Comparison of ENCODE assay signal across 13 cellular contexts in genomic region chr17:68463211-68463990, GRCh38. TPM values are rescaled to one million over a fixed set of nuclear protein-coding genes. Genes with fewer than 3 reads are reported as not detected.
DNase-seq lines count a peak whose midpoint lies in the region; ATAC-seq and TF ChIP-seq lines count a peak whose summit lies in the region.
"Had no signal": no experiment of that assay in that cellular context is flagged by ENCODE, and none has a peak within 500 bp of the region (broad histone marks: within the 10 kb centered on the region; RNA-seq: fewer than 3 reads in every experiment).

No MANE protein-coding gene starts in this region.

- no peak for TF ChIP-seq EP300 in neural cell (conservative IDR thresholded peaks at IDR 0.05; ENCODE audit: poor library complexity, severe bottlenecking)

- H2AFZ ChIP-seq in H9 (ENCODE audit: low read length) (no peak overlapping the region), neural cell (ENCODE audit: low read depth, low read length) (no peak overlapping the region)

- no peaks in the 10 kb centered on the region for H3F3A ChIP-seq in neural cell (ENCODE audit: insufficient read depth, low read length, poor library complexity, severe bottlenecking)

- H2AK5ac ChIP-seq in H9 (ENCODE audit: insufficient read length, low read length), result no peak overlapping the region

- no peak overlapping the region for H4K8ac ChIP-seq in H9 (replicated peaks; ENCODE audit: insufficient read length, low read depth, low read length)

- no peaks in the 10 kb centered on the region; the same call in 1 of the 2 replicates for H3K27me3 Mint-ChIP-seq in H9 (ENCODE audit: low read depth)
- peaks cover 14% of the 10 kb centered on the region for H3K27me3 Mint-ChIP-seq in activated T-helper 1 cell treated with anti-CD3 and anti-CD28 coated beads, Interleukin-12 subunit alpha, Interleukin-12 subunit beta, Interleukin-2, Interleukin-4 antibody, amounts not matched to agents 30 ng/mL and 10 ng/mL and 1 ng/mL, durations not matched to agents 14 hours and 24 hours and 36 hours (ENCODE audit: insufficient read depth)
- H3K27me3 Mint-ChIP-seq: activated naive CD8-positive, alpha-beta T cell had no signal

- no peak overlapping the region for H2BK15ac ChIP-seq in H9 (ENCODE audit: low read depth, low read length)

- no peaks in the 10 kb centered on the region for H3K23me2 ChIP-seq in H9 (ENCODE audit: insufficient read length, low read depth, low read length, poor library complexity, severe bottlenecking)

- H3K36me3 ChIP-seq in neural cell (ENCODE audit: insufficient read depth, low read length), result no peaks in the 10 kb centered on the region
- H3K36me3 ChIP-seq in colonic mucosa, result no peaks in the 10 kb centered on the region
- H3K36me3 ChIP-seq: esophagus squamous epithelium had no signal

- TF ChIP-seq CTCF in H9 (conservative IDR thresholded peaks at IDR 0.05) (peak; percentile 3; the same call in 1 of the 3 replicates), neural cell (IDR thresholded peaks at IDR 0.05; ENCODE audit: poor library complexity, severe bottlenecking) (peak; percentile 38), colonic mucosa (IDR thresholded peaks at IDR 0.05) (no peak)

- H4K20me1 ChIP-seq in H9 (ENCODE audit: control insufficient read depth, insufficient read depth, insufficient read length) (no peaks in the 10 kb centered on the region), neural cell (ENCODE audit: insufficient read depth) (no peaks in the 10 kb centered on the region)

- no peaks in the 10 kb centered on the region for H3K9me2 ChIP-seq in neural cell (ENCODE audit: insufficient read depth, low read length)

- H3K36me3 Mint-ChIP-seq in H9 (ENCODE audit: insufficient read depth in 1 of 3, low read depth in 3 of 3), result no peaks in the 10 kb centered on the region
- H3K36me3 Mint-ChIP-seq in activated T-helper 1 cell treated with anti-CD3 and anti-CD28 coated beads, Interleukin-12 subunit alpha, Interleukin-12 subunit beta, Interleukin-2, Interleukin-4 antibody, amounts not matched to agents 30 ng/mL and 10 ng/mL and 1 ng/mL, durations not matched to agents 14 hours and 24 hours and 36 hours (ENCODE audit: low read depth), result no peaks in the 10 kb centered on the region
- H3K36me3 Mint-ChIP-seq: activated naive CD8-positive, alpha-beta T cell; CD4-positive, CD25-positive, alpha-beta regulatory T cell; naive thymus-derived CD8-positive, alpha-beta T cell; stimulated activated naive B cell treated with anti-CD40 and anti-IgM and Interleukin-4, amounts not matched to agents 10 μg/mL and 1 μg/mL and 100 μg/mL, for 72 hours had no signal

- no peaks in the 10 kb centered on the region for H3K9me3 Mint-ChIP-seq in H9
- no peaks in the 10 kb centered on the region for H3K9me3 Mint-ChIP-seq in activated T-helper 1 cell treated with anti-CD3 and anti-CD28 coated beads, Interleukin-12 subunit alpha, Interleukin-12 subunit beta, Interleukin-2, Interleukin-4 antibody, amounts not matched to agents 30 ng/mL and 10 ng/mL and 1 ng/mL, durations not matched to agents 14 hours and 24 hours and 36 hours
- H3K9me3 Mint-ChIP-seq: CD4-positive, CD25-positive, alpha-beta regulatory T cell; naive thymus-derived CD8-positive, alpha-beta T cell; stimulated activated naive B cell treated with anti-CD40 and anti-IgM and Interleukin-4, amounts not matched to agents 10 μg/mL and 1 μg/mL and 100 μg/mL, for 72 hours had no signal

- intact Hi-C loops in activated T-helper 1 cell treated with anti-CD3 and anti-CD28 coated beads, Interleukin-12 subunit alpha, Interleukin-12 subunit beta, Interleukin-2, Interleukin-4 antibody, amounts not matched to agents 30 ng/mL and 10 ng/mL and 1 ng/mL, durations not matched to agents 14 hours and 24 hours and 36 hours (cut with micrococcal nuclease), result loop anchor here (1.0 to 5.0 kb wide), 14 partner anchors 27 to 746 kb away; partner anchors contain the start of genes ARSG, BPTF, NOL11 and SLC16A6
- intact Hi-C loops in colonic mucosa (cut with DNase I), result loop anchor here (5.0 to 10.0 kb wide), 3 partner anchors 201 to 291 kb away; no protein-coding TSS in a partner anchor

- H3K9ac ChIP-seq in H9 (ENCODE audit: extremely low read depth, insufficient read length, low read length) (no peak overlapping the region), neural cell (ENCODE audit: low read length) (no peak overlapping the region), colonic mucosa (ENCODE audit: low read depth in 2 of 2, low read length in 2 of 2) (no peak overlapping the region)

- H3K27me3 ChIP-seq in H9 (ENCODE audit: insufficient read depth, low read length) (no peaks in the 10 kb centered on the region), neural cell (ENCODE audit: insufficient read depth, low read depth, low read length) (peaks cover 4% of the 10 kb centered on the region), colonic mucosa (no peaks in the 10 kb centered on the region)
- H3K27me3 ChIP-seq: esophagus squamous epithelium had no signal

- H3K23ac ChIP-seq in H9 (ENCODE audit: insufficient read length, low read depth, low read length), result no peak overlapping the region

- peak overlapping the region in 1 of 2 experiments; percentile 53; a peak in 1 of 5 replicates for H3K4me3 Mint-ChIP-seq in H9
- no peak overlapping the region for H3K4me3 Mint-ChIP-seq in activated T-helper 1 cell treated with anti-CD3 and anti-CD28 coated beads, Interleukin-12 subunit alpha, Interleukin-12 subunit beta, Interleukin-2, Interleukin-4 antibody, amounts not matched to agents 30 ng/mL and 10 ng/mL and 1 ng/mL, durations not matched to agents 14 hours and 24 hours and 36 hours
- H3K4me3 Mint-ChIP-seq: activated naive CD8-positive, alpha-beta T cell; stimulated activated naive B cell treated with anti-CD40 and anti-IgM and Interleukin-4, amounts not matched to agents 10 μg/mL and 1 μg/mL and 100 μg/mL, for 72 hours had no signal

- peaks cover 23 to 25% of the 10 kb centered on the region in 2 experiments for H3K4me1 Mint-ChIP-seq in H9
- H3K4me1 Mint-ChIP-seq in activated T-helper 1 cell treated with anti-CD3 and anti-CD28 coated beads, Interleukin-12 subunit alpha, Interleukin-12 subunit beta, Interleukin-2, Interleukin-4 antibody, amounts not matched to agents 30 ng/mL and 10 ng/mL and 1 ng/mL, durations not matched to agents 14 hours and 24 hours and 36 hours (ENCODE audit: low read depth), result peaks cover 54% of the 10 kb centered on the region

- H2BK5ac ChIP-seq in H9 (ENCODE audit: insufficient read length, low read length), result no peak overlapping the region

- no CpG with 5 or more reads among the region's 6 CpGs for WGBS in H9 (ENCODE audit: extremely low coverage, insufficient read length, low lambda C conversion rate)

- no peak overlapping the region for H4K5ac ChIP-seq in H9 (ENCODE audit: insufficient read length, low read depth, low read length)

- no peak overlapping the region for H2BK12ac ChIP-seq in H9 (ENCODE audit: insufficient read length, low read depth, low read length)

- H3T11ph ChIP-seq in H9 (ENCODE audit: low read length), result no peak overlapping the region

- H3K4me2 ChIP-seq in H9 (ENCODE audit: insufficient read depth, insufficient read length, low read length), result peak overlapping the region; percentile 56
- no peak overlapping the region for H3K4me2 ChIP-seq in neural cell (ENCODE audit: low read length)

- H3K56ac ChIP-seq in H9 (ENCODE audit: insufficient read length, low read depth, low read length), result no peak overlapping the region

- no peak overlapping the region for H3K14ac ChIP-seq in H9 (ENCODE audit: insufficient read depth, low read length)

- no peak for TF ChIP-seq RAD21 in neural cell (conservative IDR thresholded peaks at IDR 0.05)

- H3K4me1 ChIP-seq in H9 (ENCODE audit: insufficient read depth, low read length), result peaks cover 7% of the 10 kb centered on the region; the same call in 1 of the 2 replicates
- no peaks in the 10 kb centered on the region for H3K4me1 ChIP-seq in colonic mucosa

- no peak overlapping the region for H3K18ac ChIP-seq in H9 (ENCODE audit: insufficient read length, low read depth, low read length)

- DNase-seq in activated CD8-positive, alpha-beta memory T cell treated with anti-CD3 and anti-CD28 coated beads for 24 hours, result peak; percentile 30
- DNase-seq in activated CD8-positive, alpha-beta memory T cell treated with anti-CD3 and anti-CD28 coated beads, Interleukin-2, amount 50 U/mL, for 48 hours, result no peak
- no peak for DNase-seq in H9
- DNase-seq in activated T-helper 1 cell treated with anti-CD3 and anti-CD28 coated beads, Interleukin-12 subunit alpha, Interleukin-12 subunit beta, Interleukin-2, Interleukin-4 antibody, amounts not matched to agents 30 ng/mL and 10 ng/mL and 1 ng/mL, durations not matched to agents 14 hours and 24 hours and 36 hours (ENCODE audit: low spot score), result no peak
- DNase-seq in colonic mucosa, result no peak
- DNase-seq: esophagus squamous epithelium had no signal

- H3K27ac Mint-ChIP-seq in H9, result peak overlapping the region in 1 of 3 experiments; percentile 80; a peak in 1 of 7 replicates
- peak overlapping the region; percentile 50 for H3K27ac Mint-ChIP-seq in activated T-helper 1 cell treated with anti-CD3 and anti-CD28 coated beads, Interleukin-12 subunit alpha, Interleukin-12 subunit beta, Interleukin-2, Interleukin-4 antibody, amounts not matched to agents 30 ng/mL and 10 ng/mL and 1 ng/mL, durations not matched to agents 14 hours and 24 hours and 36 hours
- H3K27ac Mint-ChIP-seq: activated naive CD8-positive, alpha-beta T cell; stimulated activated naive B cell treated with anti-CD40 and anti-IgM and Interleukin-4, amounts not matched to agents 10 μg/mL and 1 μg/mL and 100 μg/mL, for 72 hours had no signal

- H3K79me1 ChIP-seq in H9 (ENCODE audit: insufficient read depth, low read depth, low read length, poor library complexity, severe bottlenecking), result no peaks in the 10 kb centered on the region

- no peak overlapping the region for H3K4me3 ChIP-seq in neural cell (ENCODE audit: low read length)
- no peak overlapping the region for H3K4me3 ChIP-seq in colonic mucosa
- H3K4me3 ChIP-seq: esophagus squamous epithelium had no signal

- no peak overlapping the region for H3K27ac ChIP-seq in H9 (ENCODE audit: insufficient read length, low read depth, low read length)
- no peak overlapping the region for H3K27ac ChIP-seq in neural cell (ENCODE audit: low read length)
- no peak overlapping the region for H3K27ac ChIP-seq in colonic mucosa

- no peak overlapping the region for H4K91ac ChIP-seq in H9 (ENCODE audit: insufficient read length, low read depth, low read length)

- no peak overlapping the region for H3K4ac ChIP-seq in H9 (ENCODE audit: low read depth, low read length)

- no peak for ATAC-seq in GM19452 (IDR thresholded peaks at IDR 0.05; ENCODE audit: unreplicated experiment)
- no peak for ATAC-seq in GM19035 (IDR thresholded peaks at IDR 0.05; ENCODE audit: unreplicated experiment)

- H3K79me2 ChIP-seq in H9 (ENCODE audit: insufficient read depth, low read length) (no peaks in the 10 kb centered on the region), neural cell (replicated peaks; ENCODE audit: insufficient read depth, low read length) (no peaks in the 10 kb centered on the region)

- H3K9me3 ChIP-seq in H9 (ENCODE audit: control insufficient read depth, low read depth, low read length), result no peaks in the 10 kb centered on the region
- H3K9me3 ChIP-seq in neural cell (ENCODE audit: low read length), result no peaks in the 10 kb centered on the region
- H3K9me3 ChIP-seq in colonic mucosa, result no peaks in the 10 kb centered on the region
- H3K9me3 ChIP-seq: esophagus squamous epithelium had no signal

- H2BK20ac ChIP-seq in H9 (ENCODE audit: low read depth, low read length, poor library complexity, severe bottlenecking), result no peak overlapping the region

- H2BK120ac ChIP-seq in H9 (ENCODE audit: low read depth, low read length, poor library complexity, severe bottlenecking), result no peak overlapping the region

RNA-seq across cellular contexts. Expression of gene WIPI1, which starts 6.1 kb away (rescaled TPM):
- total RNA-seq in H9 (2021), result 12.0 and 15.4 TPM in 2 replicates
- total RNA-seq in activated T-helper 1 cell treated with anti-CD3 and anti-CD28 coated beads, Interleukin-12 subunit alpha, Interleukin-12 subunit beta, Interleukin-2, Interleukin-4 antibody, amounts not matched to agents 30 ng/mL and 10 ng/mL and 1 ng/mL, durations not matched to agents 14 hours and 24 hours and 36 hours, result 11.5 and 13.1 TPM in 2 replicates
- 8.3 and 17.8 TPM in 2 replicates for polyA plus RNA-seq in neural cell
- polyA minus RNA-seq in neural cell, result 4.1 and 6.1 TPM in 2 replicates
- 10 to 100 TPM; 77.1 to 79.1 TPM for total RNA-seq in colonic mucosa

RNA-seq across cellular contexts. Expression of gene PRKAR1A, which starts 48.8 kb away (rescaled TPM):
- total RNA-seq in H9 (2021) (163 and 171 TPM in 2 replicates), colonic mucosa (100 to 1,000 TPM; 133 to 168 TPM)
- 209 and 214 TPM in 2 replicates for total RNA-seq in activated T-helper 1 cell treated with anti-CD3 and anti-CD28 coated beads, Interleukin-12 subunit alpha, Interleukin-12 subunit beta, Interleukin-2, Interleukin-4 antibody, amounts not matched to agents 30 ng/mL and 10 ng/mL and 1 ng/mL, durations not matched to agents 14 hours and 24 hours and 36 hours
- 512 and 539 TPM in 2 replicates for polyA plus RNA-seq in neural cell
- 424 and 461 TPM in 2 replicates for polyA minus RNA-seq in neural cell
